ENCODE assay signal across 8 cellular contexts in genomic region chr17:59840908-59841666, GRCh38. TPM values are rescaled to one million over a fixed set of nuclear protein-coding genes. Genes with fewer than 3 reads are reported as not detected.
DNase-seq lines count a peak whose midpoint lies in the region; ATAC-seq and TF ChIP-seq lines count a peak whose summit lies in the region.

No MANE protein-coding gene starts in this region.

- H3K36me3 ChIP-seq in GM06990 (ENCODE audit: control insufficient read depth, insufficient read depth, low read length) (peaks cover 7% of the 10 kb centered on the region), OCI-LY7 (ENCODE audit: insufficient read depth, low read length) (peaks cover 33% of the 10 kb centered on the region), ectodermal cell (ENCODE audit: control insufficient read depth, insufficient read depth, low read length) (no peaks in the 10 kb centered on the region), neural progenitor cell (no peaks in the 10 kb centered on the region)

- peak overlapping the region; percentile 86 for H3K4me3 ChIP-seq in GM06990 (replicated peaks; ENCODE audit: low read depth, low read length)
- H3K4me3 ChIP-seq in OCI-LY7 (ENCODE audit: low read depth, low read length, poor library complexity, severe bottlenecking) = peak overlapping the region; percentile 72
- peak overlapping the region; percentile 51 for H3K4me3 ChIP-seq in ectodermal cell (ENCODE audit: insufficient read depth, low read depth, low read length)
- H3K4me3 ChIP-seq in neural progenitor cell = no peak overlapping the region

- H3K4me1 ChIP-seq in OCI-LY7 (ENCODE audit: insufficient read depth, low read length, poor library complexity, severe bottlenecking) = peaks cover 70% of the 10 kb centered on the region
- peaks cover 18% of the 10 kb centered on the region for H3K4me1 ChIP-seq in ectodermal cell (ENCODE audit: control insufficient read depth, insufficient read depth, low read length)
- H3K4me1 ChIP-seq in neural progenitor cell = peaks cover 39% of the 10 kb centered on the region

- H3K79me2 ChIP-seq in OCI-LY7 (ENCODE audit: insufficient read depth, low read depth, low read length) (peaks cover 49% of the 10 kb centered on the region; the same call in 1 of the 2 replicates), neural progenitor cell (ENCODE audit: low read depth) (peaks cover 25% of the 10 kb centered on the region)

- H2AFZ ChIP-seq in OCI-LY7 (ENCODE audit: low read length) (no peak overlapping the region), neural progenitor cell (replicated peaks) (no peak overlapping the region)

- WGBS in ectodermal cell, 2 experiments = 13 to 25% methylated on average over 5 of the region's 5 CpGs

- no peaks in the 10 kb centered on the region for H3K27me3 ChIP-seq in GM06990 (replicated peaks; ENCODE audit: control insufficient read depth, insufficient read depth, low read length)
- H3K27me3 ChIP-seq in ectodermal cell (ENCODE audit: control insufficient read depth, insufficient read depth, low read length, poor library complexity, severe bottlenecking) = no peaks in the 10 kb centered on the region
- no peaks in the 10 kb centered on the region for H3K27me3 ChIP-seq in neural progenitor cell

- no peaks in the 10 kb centered on the region for H3K27me3 Mint-ChIP-seq in neural progenitor cell (ENCODE audit: insufficient read depth, low read depth)

- H3K4me2 ChIP-seq in OCI-LY7 (ENCODE audit: low read length) (peak overlapping the region; percentile 78), neural progenitor cell (peak overlapping the region; percentile 56)

- no peaks in the 10 kb centered on the region for H3K9me3 ChIP-seq in OCI-LY7 (ENCODE audit: low read length)
- H3K9me3 ChIP-seq in ectodermal cell (ENCODE audit: control insufficient read depth, low read length) = no peaks in the 10 kb centered on the region
- no peaks in the 10 kb centered on the region for H3K9me3 ChIP-seq in neural progenitor cell (ENCODE audit: low read depth)

- no peaks in the 10 kb centered on the region for H3K9me2 ChIP-seq in OCI-LY7 (ENCODE audit: insufficient read depth, low read length)

- H3F3A ChIP-seq in neural progenitor cell (ENCODE audit: low read depth) = peaks cover 39% of the 10 kb centered on the region

- DNase-seq in GM06990 (ENCODE audit: extremely low read depth, insufficient read length) (no peak), OCI-LY7 (ENCODE audit: low spot score) (no peak), neural progenitor cell (ENCODE audit: low spot score) (no peak), middle frontal gyrus (ENCODE audit: extremely low spot score, low spot score) (no peak), NCI-H446 treated with DMSO at 0.1 percent for 48 hours (lab: John Stamatoyannopoulos, UW) (no peak)
- no peak for DNase-seq in effector CD8-positive, alpha-beta T cell (lab: John Stamatoyannopoulos, UW)

- peaks cover 50% of the 10 kb centered on the region for H3K4me1 Mint-ChIP-seq in neural progenitor cell

- no peak for TF ChIP-seq CTCF in GM06990 (IDR thresholded peaks at IDR 0.05; ENCODE audit: insufficient read depth, low read length, poor library complexity, severe bottlenecking)
- no peak for TF ChIP-seq CTCF in OCI-LY7 (conservative IDR thresholded peaks at IDR 0.05; ENCODE audit: low read length)
- TF ChIP-seq CTCF in neural progenitor cell (IDR thresholded peaks at IDR 0.05) = no peak

- H3K27ac Mint-ChIP-seq in neural progenitor cell = no peak overlapping the region

- no peaks in the 10 kb centered on the region for H3K9me3 Mint-ChIP-seq in neural progenitor cell

- H3K9ac ChIP-seq in neural progenitor cell = no peak overlapping the region

- no peak for ATAC-seq in GM18517 (IDR thresholded peaks at IDR 0.05; ENCODE audit: unreplicated experiment)

- intact Hi-C loops in OCI-LY7 (cut with micrococcal nuclease; ENCODE audit: unreplicated experiment) = loop anchor here (2.0 kb wide), 1 partner anchor 36 kb away; no protein-coding TSS in a partner anchor

- no TSS peak for BruUV-seq in OCI-LY7 (replicated peaks; lab: Mats Ljungman, UMichigan)

- H3K4me3 Mint-ChIP-seq in neural progenitor cell = peak overlapping the region; percentile 72

- POLR2A ChIA-PET in OCI-LY7 (lab: Charles Lee) = interaction anchor here (1.0 kb wide), 1 partner anchor 13 kb away, joined by 3 read pairs; no protein-coding TSS in a partner anchor

- no peak overlapping the region for H3K27ac ChIP-seq in OCI-LY7 (ENCODE audit: low read depth, low read length, poor library complexity, severe bottlenecking)
- H3K27ac ChIP-seq in ectodermal cell (ENCODE audit: insufficient read depth, low read depth, low read length, poor library complexity, severe bottlenecking) = no peak overlapping the region
- H3K27ac ChIP-seq in neural progenitor cell = peak overlapping the region; percentile 7

- H4K20me1 ChIP-seq in OCI-LY7 (ENCODE audit: insufficient read depth, low read length) (no peaks in the 10 kb centered on the region), neural progenitor cell (ENCODE audit: low read depth) (no peaks in the 10 kb centered on the region)

- CTCF ChIA-PET in OCI-LY7 (lab: Charles Lee; ENCODE audit: unreplicated experiment) = no interaction called here

- H3K36me3 Mint-ChIP-seq in neural progenitor cell = peaks cover 15% of the 10 kb centered on the region

RNA-seq across cellular contexts. Expression of gene TUBD1, which starts 51.7 kb away (rescaled TPM):
- 8.6 and 11.5 TPM in 2 replicates for total RNA-seq in OCI-LY7 (2014; rRNA removed; shearing (Covaris generic))
- total RNA-seq in OCI-LY7 (2022) (13.0 and 13.2 TPM in 2 replicates), neural progenitor cell (ENCODE audit: low replicate concordance) (15.5 and 32.6 TPM in 2 replicates)
- 25.3 TPM for polyA plus RNA-seq in ectodermal cell (2013, experiment 1 of 4)
- polyA plus RNA-seq in ectodermal cell (2013, experiment 2 of 4) = 25.6 TPM
- polyA plus RNA-seq in ectodermal cell (2013, experiment 3 of 4) = 22.3 TPM
- 21.3 TPM for polyA plus RNA-seq in ectodermal cell (2013, experiment 4 of 4)

RNA-seq across cellular contexts. Expression of gene RPS6KB1, which starts 51.8 kb away (rescaled TPM):
- total RNA-seq in OCI-LY7 (2014; rRNA removed; shearing (Covaris generic)) = 31.1 and 43.7 TPM in 2 replicates
- 47.1 and 53.6 TPM in 2 replicates for total RNA-seq in OCI-LY7 (2022)
- 25.9 TPM for polyA plus RNA-seq in ectodermal cell (2013, experiment 1 of 4)
- 24.4 TPM for polyA plus RNA-seq in ectodermal cell (2013, experiment 2 of 4)
- 15.5 TPM for polyA plus RNA-seq in ectodermal cell (2013, experiment 3 of 4)
- 20.5 TPM for polyA plus RNA-seq in ectodermal cell (2013, experiment 4 of 4)
- total RNA-seq in neural progenitor cell (ENCODE audit: low replicate concordance) = 15.5 and 18.7 TPM in 2 replicates
